Comparison of ENCODE assay signal across 22 cellular contexts in genomic region chrX:115702982-115703381, GRCh38.
DNase-seq lines count a peak whose midpoint lies in the region; ATAC-seq, FAIRE-seq and TF ChIP-seq lines count a peak whose summit lies in the region.
"Had no signal": no experiment of that assay in that cellular context is flagged by ENCODE, and none has a peak within 500 bp of the region (broad histone marks: within the 10 kb centered on the region; RNA-seq: fewer than 3 reads in every experiment).

No MANE protein-coding gene starts in this region.

- no peaks in the 10 kb centered on the region for H4K20me1 ChIP-seq in GM12878 (ENCODE audit: control insufficient read depth, insufficient read depth)
- H4K20me1 ChIP-seq in OCI-LY7 (ENCODE audit: insufficient read depth, low read length) = no peaks in the 10 kb centered on the region
- H4K20me1 ChIP-seq: BLaER1 treated with 17β-estradiol and CSF1 and Interleukin-3, amounts not matched to agents 10 nM and 100 nM had no signal

- RAD21 ChIA-PET in GM12878 (lab: Charles Lee; ENCODE audit: unreplicated experiment) = no interaction called here

- SMC1A ChIA-PET in GM12878 (lab: Charles Lee; ENCODE audit: uncharacterized antibody, unreplicated experiment) = no interaction called here

- H3K9me3 ChIP-seq in GM12878 (replicated peaks; ENCODE audit: control insufficient read depth, insufficient read depth, low read length) (no peaks in the 10 kb centered on the region), OCI-LY7 (ENCODE audit: low read length) (no peaks in the 10 kb centered on the region)
- H3K9me3 ChIP-seq: A549; BLaER1 treated with 17β-estradiol and CSF1 and Interleukin-3, amounts not matched to agents 10 nM and 100 nM; Caco-2 had no signal

- no peak for FAIRE-seq in GM12878 (lab: Jason Lieb, UNC)
- FAIRE-seq: A549, D721Med, G401.6, GM12892, GM18507, GM19239 had no signal

- BruUV-seq in GM12878 (replicated peaks; lab: Mats Ljungman, UMichigan) (no TSS peak), OCI-LY7 (replicated peaks; lab: Mats Ljungman, UMichigan) (no TSS peak)

- H3K4me1 Mint-ChIP-seq in stimulated activated naive B cell treated with anti-CD40 and anti-IgM and Interleukin-4, amounts not matched to agents 10 μg/mL and 1 μg/mL and 100 μg/mL, for 72 hours = no peaks in the 10 kb centered on the region
- H3K4me1 Mint-ChIP-seq: B cell had no signal

- H3K27ac Mint-ChIP-seq in stimulated activated naive B cell treated with anti-CD40 and anti-IgM and Interleukin-4, amounts not matched to agents 10 μg/mL and 1 μg/mL and 100 μg/mL, for 72 hours = no peak overlapping the region
- H3K27ac Mint-ChIP-seq: B cell; CD4-positive, alpha-beta T cell; CD8-positive, alpha-beta T cell had no signal

- no peaks in the 10 kb centered on the region for H3K9me3 Mint-ChIP-seq in stimulated activated naive B cell treated with anti-CD40 and anti-IgM and Interleukin-4, amounts not matched to agents 10 μg/mL and 1 μg/mL and 100 μg/mL, for 72 hours
- H3K9me3 Mint-ChIP-seq: CD4-positive, alpha-beta T cell; CD8-positive, alpha-beta T cell had no signal

- peaks cover 0 to 4% of the 10 kb centered on the region in 2 donors for H3K27me3 Mint-ChIP-seq in stimulated activated naive B cell treated with anti-CD40 and anti-IgM and Interleukin-4, amounts not matched to agents 10 μg/mL and 1 μg/mL and 100 μg/mL, for 72 hours
- H3K27me3 Mint-ChIP-seq: B cell; CD4-positive, alpha-beta T cell had no signal

- H3K9ac ChIP-seq in GM12878 (ENCODE audit: control insufficient read depth, insufficient read depth, low read length) = no peak overlapping the region
- H3K9ac ChIP-seq: BLaER1 treated with 17β-estradiol and CSF1 and Interleukin-3, amounts not matched to agents 10 nM and 100 nM had no signal

- H3K4me3 ChIP-seq in GM12878 (no peak overlapping the region), OCI-LY7 (ENCODE audit: low read depth, low read length, poor library complexity, severe bottlenecking) (no peak overlapping the region)
- H3K4me3 ChIP-seq: A549; BLaER1 treated with 17β-estradiol and CSF1 and Interleukin-3, amounts not matched to agents 10 nM and 100 nM had no signal

- POLR2A ChIA-PET in GM12878 (lab: Charles Lee) (no interaction called here), OCI-LY7 (lab: Charles Lee) (no interaction called here)

- WGBS in GM12878 (ENCODE audit: insufficient coverage, insufficient replicate concordance, low lambda C conversion rate, missing lambda C conversion rate) = 43% methylated on average over 5 of the region's 5 CpGs

- H2AFZ ChIP-seq in GM12878 (ENCODE audit: control insufficient read depth, low read depth, low read length) (no peak overlapping the region), OCI-LY7 (ENCODE audit: low read length) (no peak overlapping the region)

- no peak for DNase-seq in GM12878 (ENCODE audit: low read depth, low spot score)
- no peak for DNase-seq in stimulated activated naive B cell treated with anti-CD40 and anti-IgM and Interleukin-4, amounts not matched to agents 10 μg/mL and 1 μg/mL and 100 μg/mL, for 72 hours
- DNase-seq in NCI-H2196 treated with DMSO at 0.1 percent for 48 hours (lab: John Stamatoyannopoulos, UW; ENCODE audit: unreplicated experiment) = no peak
- DNase-seq in OCI-LY7 (ENCODE audit: low spot score) = no peak
- DNase-seq: AML-193; Caco-2; Calu3; CD4-positive, alpha-beta T cell; CD8-positive, alpha-beta T cell; DMS79 treated with DMSO at 0.1 percent for 48 hours; GF-D8 had no signal

- H3K4me1 ChIP-seq in GM12878 (ENCODE audit: control insufficient read depth, insufficient read depth, low read length) (no peaks in the 10 kb centered on the region), OCI-LY7 (ENCODE audit: insufficient read depth, low read length, poor library complexity, severe bottlenecking) (no peaks in the 10 kb centered on the region)
- H3K4me1 ChIP-seq: A549; BLaER1 treated with 17β-estradiol and CSF1 and Interleukin-3, amounts not matched to agents 10 nM and 100 nM; Caco-2 had no signal

- no peak for TF ChIP-seq POLR2A in GM12878 (IDR thresholded peaks at IDR 0.05; ENCODE audit: low read depth, low read length)

- no peaks in the 10 kb centered on the region for H3K9me2 ChIP-seq in OCI-LY7 (ENCODE audit: insufficient read depth, low read length)

- H3K79me2 ChIP-seq in GM12878 (ENCODE audit: control insufficient read depth, insufficient read depth, low read length) = no peaks in the 10 kb centered on the region
- H3K79me2 ChIP-seq in OCI-LY7 (ENCODE audit: insufficient read depth, low read depth, low read length) = no peaks in the 10 kb centered on the region

- CTCF ChIA-PET in GM12878 (lab: Yijun Ruan, JAX) = no interaction called here
- CTCF ChIA-PET in OCI-LY7 (lab: Charles Lee; ENCODE audit: unreplicated experiment) = no interaction called here

- TF ChIP-seq RAD21 in GM12878 (IDR thresholded peaks at IDR 0.05; ENCODE audit: insufficient read depth, low read depth, low read length) = no peak

- H3K27ac ChIP-seq in GM12878 (ENCODE audit: control insufficient read depth, insufficient read depth) (no peak overlapping the region), OCI-LY7 (ENCODE audit: low read depth, low read length, poor library complexity, severe bottlenecking) (no peak overlapping the region)
- H3K27ac ChIP-seq: 22Rv1; A549; BLaER1 treated with 17β-estradiol and CSF1 and Interleukin-3, amounts not matched to agents 10 nM and 100 nM; C4-2B had no signal

- no peaks in the 10 kb centered on the region for H3K36me3 ChIP-seq in GM12878 (ENCODE audit: control insufficient read depth in 2 of 2, insufficient read depth in 2 of 2, low read length in 1 of 2)
- H3K36me3 ChIP-seq in OCI-LY7 (ENCODE audit: insufficient read depth, low read length) = no peaks in the 10 kb centered on the region
- H3K36me3 ChIP-seq: BLaER1 treated with 17β-estradiol and CSF1 and Interleukin-3, amounts not matched to agents 10 nM and 100 nM had no signal

- ATAC-seq in GM19023 (IDR thresholded peaks at IDR 0.05; ENCODE audit: unreplicated experiment) (peak; percentile 54), GM12878 (peak; percentile 46)
- peak; percentile 16 to 54 for ATAC-seq in stimulated activated naive B cell treated with anti-CD40 and anti-IgM and Interleukin-4, amounts not matched to agents 10 μg/mL and 1 μg/mL and 100 μg/mL, for 72 hours (replicated peaks)
- ATAC-seq: A549; CD8-positive, alpha-beta T cell had no signal

- in situ Hi-C loops in GM12878 (cut with MboI) = no loop called here

- intact Hi-C loops in GM12878 (cut with micrococcal nuclease; ENCODE audit: unreplicated experiment) (no loop called here), OCI-LY7 (cut with micrococcal nuclease; ENCODE audit: unreplicated experiment) (no loop called here)

- no peaks in the 10 kb centered on the region for H3K36me3 Mint-ChIP-seq in stimulated activated naive B cell treated with anti-CD40 and anti-IgM and Interleukin-4, amounts not matched to agents 10 μg/mL and 1 μg/mL and 100 μg/mL, for 72 hours
- H3K36me3 Mint-ChIP-seq: CD8-positive, alpha-beta T cell had no signal

- H3K4me3 Mint-ChIP-seq in stimulated activated naive B cell treated with anti-CD40 and anti-IgM and Interleukin-4, amounts not matched to agents 10 μg/mL and 1 μg/mL and 100 μg/mL, for 72 hours = no peak overlapping the region
- H3K4me3 Mint-ChIP-seq: B cell; CD4-positive, alpha-beta T cell; CD8-positive, alpha-beta T cell had no signal

- no peak for TF ChIP-seq EP300 in GM12878 (IDR thresholded peaks at IDR 0.05; ENCODE audit: borderline replicate concordance in 1 of 2, control insufficient read depth in 1 of 2, low read depth in 2 of 2, low read length in 2 of 2)

- TF ChIP-seq CTCF in GM12878 (IDR thresholded peaks at IDR 0.05 in 2 of 3, conservative IDR thresholded peaks at IDR 0.05 in 1 of 3; ENCODE audit: control insufficient read depth in 2 of 3, extremely low read depth in 1 of 3, insufficient read depth in 1 of 3, low read depth in 3 of 3, low read length in 3 of 3) (no peak), OCI-LY7 (conservative IDR thresholded peaks at IDR 0.05; ENCODE audit: low read length) (no peak)

- H3K27me3 ChIP-seq in GM12878 (replicated peaks in 1 of 2; ENCODE audit: control insufficient read depth in 2 of 2, insufficient read depth in 2 of 2, low read length in 1 of 2) = no peaks in the 10 kb centered on the region

- no peak overlapping the region for H3K4me2 ChIP-seq in GM12878 (ENCODE audit: control insufficient read depth, insufficient read depth)
- H3K4me2 ChIP-seq in OCI-LY7 (ENCODE audit: low read length) = no peak overlapping the region
- H3K4me2 ChIP-seq: A549; BLaER1 treated with 17β-estradiol and CSF1 and Interleukin-3, amounts not matched to agents 10 nM and 100 nM had no signal

TF ChIP-seq in GM12878, 131 proteins besides CTCF, POLR2A, EP300 and RAD21 (continues in another document):
- TF ChIP-seq CHD1 (IDR thresholded peaks at IDR 0.05; ENCODE audit: low read depth, low read length) (no peak), IKZF2 (IDR thresholded peaks at IDR 0.05) (no peak)
- TF ChIP-seq, protein P1, sequence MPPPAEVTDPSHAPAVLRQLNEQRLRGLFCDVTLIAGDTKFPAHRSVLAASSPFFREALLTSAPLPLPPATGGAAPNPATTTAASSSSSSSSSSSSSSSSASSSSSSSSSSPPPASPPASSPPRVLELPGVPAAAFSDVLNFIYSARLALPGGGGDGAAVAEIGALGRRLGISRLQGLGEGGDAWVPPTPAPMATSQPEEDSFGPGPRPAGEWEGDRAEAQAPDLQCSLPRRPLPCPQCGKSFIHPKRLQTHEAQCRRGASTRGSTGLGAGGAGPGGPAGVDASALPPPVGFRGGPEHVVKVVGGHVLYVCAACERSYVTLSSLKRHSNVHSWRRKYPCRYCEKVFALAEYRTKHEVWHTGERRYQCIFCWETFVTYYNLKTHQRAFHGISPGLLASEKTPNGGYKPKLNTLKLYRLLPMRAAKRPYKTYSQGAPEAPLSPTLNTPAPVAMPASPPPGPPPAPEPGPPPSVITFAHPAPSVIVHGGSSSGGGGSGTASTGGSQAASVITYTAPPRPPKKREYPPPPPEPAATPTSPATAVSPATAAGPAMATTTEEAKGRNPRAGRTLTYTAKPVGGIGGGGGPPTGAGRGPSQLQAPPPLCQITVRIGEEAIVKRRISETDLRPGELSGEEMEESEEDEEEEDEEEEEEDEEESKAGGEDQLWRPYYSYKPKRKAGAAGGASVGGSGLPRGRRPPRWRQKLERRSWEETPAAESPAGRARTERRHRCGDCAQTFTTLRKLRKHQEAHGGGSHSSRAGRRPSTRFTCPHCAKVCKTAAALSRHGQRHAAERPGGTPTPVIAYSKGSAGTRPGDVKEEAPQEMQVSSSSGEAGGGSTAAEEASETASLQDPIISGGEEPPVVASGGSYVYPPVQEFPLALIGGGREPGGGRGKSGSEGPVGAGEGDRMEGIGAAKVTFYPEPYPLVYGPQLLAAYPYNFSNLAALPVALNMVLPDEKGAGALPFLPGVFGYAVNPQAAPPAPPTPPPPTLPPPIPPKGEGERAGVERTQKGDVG (CRISPR knock-in tag; IDR thresholded peaks at IDR 0.05) = no peak
